In genomic region chr3:71872256-71872655, GRCh38 we compare ENCODE assay signal across 20 cellular contexts.
A peak's percentile ranks its signal among the peaks of the same experiment; 100 is the strongest.
DNase-seq lines count a peak whose midpoint lies in the region; ATAC-seq and TF ChIP-seq lines count a peak whose summit lies in the region.
"Had no signal": no experiment of that assay in that cellular context is flagged by ENCODE, and none has a peak within 500 bp of the region (broad histone marks: within the 10 kb centered on the region; RNA-seq: fewer than 3 reads in every experiment).

No MANE protein-coding gene starts in this region.

- H3K9me1 ChIP-seq in IMR-90 (ENCODE audit: insufficient read depth, low read length) = no peaks in the 10 kb centered on the region

- dilution Hi-C loops in IMR-90 (cut with HindIII; ENCODE audit: low sequenced_read_pairs, unreplicated experiment) = no loop called here

- no peaks in the 10 kb centered on the region for H3K36me3 ChIP-seq in IMR-90 (ENCODE audit: control insufficient read depth, insufficient read depth, low read length)
- H3K36me3 ChIP-seq in adipocyte (ENCODE audit: control insufficient read depth, insufficient read depth, low read length, severe bottlenecking) = no peaks in the 10 kb centered on the region
- H3K36me3 ChIP-seq: pancreas, right lobe of liver, uterus had no signal

- TF ChIP-seq POLR2A in IMR-90 (IDR thresholded peaks at IDR 0.05; ENCODE audit: low read depth, low read length) = no peak

- CTCF ChIA-PET in IMR-90 (lab: Yijun Ruan, JAX) = no interaction called here

- ATAC-seq in IMR-90 (ENCODE audit: low read depth) (peak; percentile 47), HG02678 (IDR thresholded peaks at IDR 0.05; ENCODE audit: unreplicated experiment) (no peak), GM18498 (IDR thresholded peaks at IDR 0.05; ENCODE audit: unreplicated experiment) (no peak)
- ATAC-seq: left ventricle myocardium superior, pancreas, right lobe of liver had no signal

- no peaks in the 10 kb centered on the region for H3K27me3 Mint-ChIP-seq in activated T-cell treated with anti-CD3 and anti-CD28 coated beads, Interleukin-2, amount 50 U/mL, for 24 hours
- H3K27me3 Mint-ChIP-seq in nephron (ENCODE audit: low read depth) = no peaks in the 10 kb centered on the region

- no peak overlapping the region for H4K91ac ChIP-seq in IMR-90 (ENCODE audit: insufficient read depth, low read depth, low read length)

- H4K8ac ChIP-seq in IMR-90 (ENCODE audit: low read depth in 2 of 2, low read length in 2 of 2) = no peak overlapping the region

- H3K79me1 ChIP-seq in IMR-90 (ENCODE audit: low read depth in 1 of 2, low read length in 2 of 2) = no peaks in the 10 kb centered on the region

- no TSS peak for BruUV-seq in IMR-90 (replicated peaks; lab: Mats Ljungman, UMichigan)

- no peak overlapping the region for H3K4me3 Mint-ChIP-seq in activated T-cell treated with anti-CD3 and anti-CD28 coated beads, Interleukin-2, amount 50 U/mL, for 24 hours
- no peak overlapping the region for H3K4me3 Mint-ChIP-seq in nephron
- H3K4me3 Mint-ChIP-seq: dendritic cell treated with granulocyte-macrophage colony-stimulating factor and Interleukin-4, amounts not matched to agents 40 ng/mL and 50 ng/mL, for 4 days had no signal

- H3K4me3 ChIP-seq in IMR-90 (ENCODE audit: insufficient read depth, low read depth, low read length) (no peak overlapping the region), adipocyte (ENCODE audit: low read length) (no peak overlapping the region)
- H3K4me3 ChIP-seq: pancreas, right lobe of liver, uterus had no signal

- no peak for TF ChIP-seq CTCF in IMR-90 (conservative IDR thresholded peaks at IDR 0.05; ENCODE audit: low read depth, low read length)
- TF ChIP-seq CTCF in nephron (IDR thresholded peaks at IDR 0.05; ENCODE audit: unreplicated experiment in 3 of 3) = no peak

- H3K9me3 Mint-ChIP-seq in activated T-cell treated with anti-CD3 and anti-CD28 coated beads, Interleukin-2, amount 50 U/mL, for 24 hours = no peaks in the 10 kb centered on the region
- H3K9me3 Mint-ChIP-seq in nephron = peaks cover 27% of the 10 kb centered on the region
- H3K9me3 Mint-ChIP-seq: dendritic cell treated with granulocyte-macrophage colony-stimulating factor and Interleukin-4, amounts not matched to agents 40 ng/mL and 50 ng/mL, for 4 days had no signal

- H3K27ac Mint-ChIP-seq in activated T-cell treated with anti-CD3 and anti-CD28 coated beads, Interleukin-2, amount 50 U/mL, for 24 hours = peak overlapping the region; percentile 63
- H3K27ac Mint-ChIP-seq in nephron = peak overlapping the region in 2 of 3 experiments; percentile 8 to 10
- H3K27ac Mint-ChIP-seq: dendritic cell treated with granulocyte-macrophage colony-stimulating factor and Interleukin-4, amounts not matched to agents 40 ng/mL and 50 ng/mL, for 4 days had no signal

- H3K56ac ChIP-seq in IMR-90 (ENCODE audit: extremely low read depth, insufficient read depth, low read length) = no peak overlapping the region

- H2BK120ac ChIP-seq in IMR-90 (ENCODE audit: low read depth, low read length) = no peak overlapping the region

- no peak overlapping the region for H4K5ac ChIP-seq in IMR-90 (ENCODE audit: low read depth, low read length)

- H3K9ac ChIP-seq in IMR-90 (ENCODE audit: low read depth, low read length) (no peak overlapping the region), adipocyte (ENCODE audit: low read length) (no peak overlapping the region)

- H2AK9ac ChIP-seq in IMR-90 (replicated peaks; ENCODE audit: low read depth, low read length, poor library complexity) = no peak overlapping the region

- peaks cover 39% of the 10 kb centered on the region for H3K4me1 Mint-ChIP-seq in activated T-cell treated with anti-CD3 and anti-CD28 coated beads, Interleukin-2, amount 50 U/mL, for 24 hours (ENCODE audit: low read depth)
- peaks cover 20% of the 10 kb centered on the region for H3K4me1 Mint-ChIP-seq in nephron

- no peak overlapping the region for H3K4me2 ChIP-seq in IMR-90 (ENCODE audit: low read depth, low read length)

- no peak overlapping the region for H2BK20ac ChIP-seq in IMR-90 (ENCODE audit: low read depth, low read length)

- no peak overlapping the region for H2AFZ ChIP-seq in IMR-90 (replicated peaks; ENCODE audit: low read length, poor library complexity)

- H2BK5ac ChIP-seq in IMR-90 (ENCODE audit: low read depth, low read length, poor library complexity, severe bottlenecking) = no peak overlapping the region

- H2AK5ac ChIP-seq in IMR-90 (ENCODE audit: low read depth, low read length) = no peak overlapping the region

- no peaks in the 10 kb centered on the region for H3K4me1 ChIP-seq in IMR-90 (ENCODE audit: control insufficient read depth, insufficient read depth, low read length)
- H3K4me1 ChIP-seq in adipocyte (ENCODE audit: control insufficient read depth, insufficient read depth, low read length) = peaks cover 6% of the 10 kb centered on the region
- H3K4me1 ChIP-seq: pancreas, right lobe of liver, uterus had no signal

- in situ Hi-C loops in IMR-90 (cut with MboI; ENCODE audit: low sequenced_read_pairs) = no loop called here

- no peak overlapping the region for H3K23ac ChIP-seq in IMR-90 (ENCODE audit: low read depth, low read length)

- no peaks in the 10 kb centered on the region for H3K36me3 Mint-ChIP-seq in activated T-cell treated with anti-CD3 and anti-CD28 coated beads, Interleukin-2, amount 50 U/mL, for 24 hours (ENCODE audit: low read depth)
- H3K36me3 Mint-ChIP-seq in nephron (ENCODE audit: low read depth) = peaks cover 21% of the 10 kb centered on the region

- H3K18ac ChIP-seq in IMR-90 (ENCODE audit: low read depth, low read length) = no peak overlapping the region

- DNase-seq in activated T-cell treated with anti-CD3 and anti-CD28 coated beads, Interleukin-2, amount 50 U/mL, for 24 hours = no peak
- DNase-seq in activated T-cell treated with anti-CD3 and anti-CD28 coated beads, Interleukin-2, amount 50 U/mL, for 48 hours = no peak
- DNase-seq in IMR-90 (no peak), adipocyte (ENCODE audit: low read depth) (peak; percentile 59), CD1c-positive myeloid dendritic cell (ENCODE audit: extremely low spot score) (no peak)
- DNase-seq: activated CD4-positive, CD25-positive, alpha-beta regulatory T cell; COR-L47; H7; left ventricle myocardium superior; NCI-H1105; NCI-H526 treated with DMSO at 0.1 percent for 48 hours; pancreas; right lobe of liver; SHP77 treated with DMSO at 0.1 percent for 48 hours; uterus had no signal

- H3K4ac ChIP-seq in IMR-90 (ENCODE audit: low read depth, low read length) = no peak overlapping the region

- WGBS in IMR-90 (ENCODE audit: extremely low coverage in 2 of 2, insufficient read length in 1 of 2), 2 experiments = no CpG with 5 or more reads among the region's 2 CpGs

- POLR2A ChIA-PET in IMR-90 (lab: Charles Lee; ENCODE audit: unreplicated experiment) = no interaction called here

- no peaks in the 10 kb centered on the region for H4K20me1 ChIP-seq in IMR-90 (ENCODE audit: insufficient read depth, low read length)

- intact Hi-C loops in IMR-90 (cut with micrococcal nuclease) = loop anchor here (5.0 kb wide), 1 partner anchor 160 kb away; no protein-coding TSS in a partner anchor

- H2BK15ac ChIP-seq in IMR-90 (ENCODE audit: low read depth, low read length) = no peak overlapping the region

- H3K27ac ChIP-seq in IMR-90 (ENCODE audit: insufficient read depth, low read length) = no peak overlapping the region
- H3K27ac ChIP-seq: epithelial cell of prostate, pancreas, right lobe of liver, uterus had no signal

- H3K9me3 ChIP-seq in IMR-90 (ENCODE audit: control insufficient read depth, insufficient read depth, low read length) (no peaks in the 10 kb centered on the region), adipocyte (ENCODE audit: control insufficient read depth, low read length) (peaks cover 13% of the 10 kb centered on the region)
- H3K9me3 ChIP-seq: pancreas, right lobe of liver, uterus had no signal

- H3K27me3 ChIP-seq in IMR-90 (ENCODE audit: control insufficient read depth, insufficient read depth, low read length) (no peaks in the 10 kb centered on the region; the same call in 1 of the 2 replicates), adipocyte (replicated peaks; ENCODE audit: control insufficient read depth, insufficient read depth, low read length) (no peaks in the 10 kb centered on the region)
- H3K27me3 ChIP-seq: right lobe of liver, uterus had no signal

- no peak for TF ChIP-seq RAD21 in IMR-90 (IDR thresholded peaks at IDR 0.05; ENCODE audit: low read length)

- H3K14ac ChIP-seq in IMR-90 (replicated peaks; ENCODE audit: low read depth, low read length) = no peak overlapping the region

TF ChIP-seq in IMR-90, 13 proteins besides CTCF, POLR2A, EP300 and RAD21 (continues in another document):
- TF ChIP-seq MAZ (IDR thresholded peaks at IDR 0.05; ENCODE audit: borderline replicate concordance, low read depth, low read length) = no peak
- TF ChIP-seq SMC3 (IDR thresholded peaks at IDR 0.05; ENCODE audit: low read depth, low read length) = no peak
- TF ChIP-seq BHLHE40 (IDR thresholded peaks at IDR 0.05; ENCODE audit: low read depth, low read length) = no peak
- TF ChIP-seq RCOR1 (IDR thresholded peaks at IDR 0.05; ENCODE audit: insufficient replicate concordance, low read length) = no peak
- no peak for TF ChIP-seq NFE2L2 (IDR thresholded peaks at IDR 0.05; ENCODE audit: low read depth, low read length)
- no peak for TF ChIP-seq RFX5 (IDR thresholded peaks at IDR 0.05; ENCODE audit: low read depth, low read length)
- no peak for TF ChIP-seq FOS (IDR thresholded peaks at IDR 0.05; ENCODE audit: low read depth, low read length)
- TF ChIP-seq USF2 (IDR thresholded peaks at IDR 0.05; ENCODE audit: low read depth, low read length) = no peak
- no peak for TF ChIP-seq MXI1 (IDR thresholded peaks at IDR 0.05; ENCODE audit: borderline replicate concordance, low read depth, low read length)
- no peak for TF ChIP-seq CHD1 (IDR thresholded peaks at IDR 0.05; ENCODE audit: low read depth, low read length)
- no peak for TF ChIP-seq CEBPB (IDR thresholded peaks at IDR 0.05; ENCODE audit: low read depth, low read length)
- no peak for TF ChIP-seq MAFK (IDR thresholded peaks at IDR 0.05; ENCODE audit: low read depth, low read length)
